In the genomic region with DNA sequence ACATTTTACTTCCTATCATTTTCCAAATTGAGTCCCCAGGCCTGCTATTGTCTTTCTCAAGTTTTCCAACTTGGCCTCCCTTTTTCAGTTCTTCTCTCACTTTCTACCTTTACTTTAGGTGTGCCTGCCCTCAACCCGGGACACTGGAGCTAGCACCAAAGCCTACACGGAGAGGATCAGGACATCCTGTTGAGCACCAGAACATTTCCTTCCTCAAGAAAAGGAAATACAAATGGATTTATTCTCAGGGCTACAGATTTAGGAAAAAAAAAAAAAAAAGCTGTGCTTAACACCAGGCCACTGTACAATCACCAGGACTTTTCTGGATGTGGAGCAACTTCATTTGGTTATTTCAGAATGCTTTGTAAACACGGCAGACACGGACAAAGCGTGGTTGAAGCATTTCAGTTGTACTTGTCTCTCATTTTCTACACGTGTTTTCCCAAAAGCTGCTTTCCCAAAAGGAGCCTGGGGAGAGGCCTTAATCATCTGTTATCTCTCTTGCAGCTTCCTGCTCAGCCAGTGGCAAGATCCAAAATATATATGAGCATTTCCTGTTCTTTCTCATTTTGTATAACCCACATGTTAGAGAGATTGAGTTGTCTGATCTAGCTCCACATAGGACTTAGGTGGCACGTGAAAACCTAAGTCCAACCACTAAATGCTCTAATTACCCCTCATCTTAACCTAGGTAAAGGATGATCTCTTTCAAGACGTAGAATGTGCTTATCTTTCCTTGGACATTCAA, we compare ENCODE assay signal across 24 cellular contexts. TPM values are rescaled to one million over a fixed set of nuclear protein-coding genes. Genes with fewer than 3 reads are reported as not detected.
DNase-seq lines count a peak whose midpoint lies in the region; ATAC-seq and TF ChIP-seq lines count a peak whose summit lies in the region.
"Had no signal": no experiment of that assay in that cellular context is flagged by ENCODE, and none has a peak within 500 bp of the region (broad histone marks: within the 10 kb centered on the region; RNA-seq: fewer than 3 reads in every experiment).

No MANE protein-coding gene starts in this region.

- H3K9me3 Mint-ChIP-seq in stimulated activated memory B cell treated with anti-CD40 and anti-IgM and Interleukin-4, amounts not matched to agents 10 μg/mL and 1 μg/mL and 100 μg/mL, for 72 hours: no peaks in the 10 kb centered on the region
- H3K9me3 Mint-ChIP-seq: activated T-cell treated with anti-CD3 and anti-CD28 coated beads, Interleukin-2, amount 50 U/mL, for 72 hours had no signal

- no peaks in the 10 kb centered on the region for H3K36me3 Mint-ChIP-seq in stimulated activated memory B cell treated with anti-CD40 and anti-IgM and Interleukin-4, amounts not matched to agents 10 μg/mL and 1 μg/mL and 100 μg/mL, for 72 hours
- H3K36me3 Mint-ChIP-seq: activated naive CD8-positive, alpha-beta T cell had no signal

- peaks cover 10% of the 10 kb centered on the region for H3K4me1 Mint-ChIP-seq in stimulated activated memory B cell treated with anti-CD40 and anti-IgM and Interleukin-4, amounts not matched to agents 10 μg/mL and 1 μg/mL and 100 μg/mL, for 72 hours

- H3K4me3 Mint-ChIP-seq in stimulated activated memory B cell treated with anti-CD40 and anti-IgM and Interleukin-4, amounts not matched to agents 10 μg/mL and 1 μg/mL and 100 μg/mL, for 72 hours: no peak overlapping the region
- H3K4me3 Mint-ChIP-seq: activated naive CD8-positive, alpha-beta T cell; activated T-cell treated with anti-CD3 and anti-CD28 coated beads, Interleukin-2, amount 50 U/mL, for 72 hours had no signal

- peak; percentile 32 for ATAC-seq in omental fat pad (ENCODE audit: low FRiP score)
- no peak for ATAC-seq in stimulated activated memory B cell treated with anti-CD40 and anti-IgM and Interleukin-4, amounts not matched to agents 10 μg/mL and 1 μg/mL and 100 μg/mL, for 72 hours
- ATAC-seq: activated CD4-positive, CD25-positive, alpha-beta regulatory T cell treated with anti-CD3 and anti-CD28 coated beads, Interleukin-2, amount 50 U/mL, for 24 hours; activated T-cell treated with anti-CD3 and anti-CD28 coated beads, Interleukin-2, amount 50 U/mL, for 72 hours; left lung; stimulated activated naive CD8-positive, alpha-beta T cell treated with anti-CD3 and anti-CD28 coated beads, Interleukin-15, Interleukin-2, amounts not matched to agents 100 U/mL and 50 U/mL, for 24 hours had no signal

- TF ChIP-seq CTCF in VCaP (conservative IDR thresholded peaks at IDR 0.05) (no peak), fibroblast of villous mesenchyme (IDR thresholded peaks at IDR 0.05; ENCODE audit: insufficient read depth, low read depth, low read length) (no peak), omental fat pad (IDR thresholded peaks at IDR 0.05) (no peak)

- H3K27ac Mint-ChIP-seq in stimulated activated memory B cell treated with anti-CD40 and anti-IgM and Interleukin-4, amounts not matched to agents 10 μg/mL and 1 μg/mL and 100 μg/mL, for 72 hours: no peak overlapping the region
- H3K27ac Mint-ChIP-seq: activated naive CD8-positive, alpha-beta T cell; activated T-cell treated with anti-CD3 and anti-CD28 coated beads, Interleukin-2, amount 50 U/mL, for 72 hours had no signal

- H3K27ac ChIP-seq in VCaP: peak overlapping the region; percentile 77
- H3K27ac ChIP-seq: SJSA1 had no signal

- H3K27me3 Mint-ChIP-seq in stimulated activated memory B cell treated with anti-CD40 and anti-IgM and Interleukin-4, amounts not matched to agents 10 μg/mL and 1 μg/mL and 100 μg/mL, for 72 hours: no peaks in the 10 kb centered on the region
- H3K27me3 Mint-ChIP-seq: activated naive CD8-positive, alpha-beta T cell had no signal

- DNase-seq in GM03348 (ENCODE audit: low spot score) (peak; percentile 15), fibroblast of villous mesenchyme (ENCODE audit: low read depth) (peak; percentile 50), omental fat pad (ENCODE audit: low spot score) (no peak), activated T-cell treated with anti-CD3 and anti-CD28 coated beads for 4 hours (no peak), NCI-H510A (lab: John Stamatoyannopoulos, UW) (no peak), NCI-H446 treated with DMSO at 0.1 percent for 48 hours (lab: John Stamatoyannopoulos, UW) (no peak)
- DNase-seq: activated T-cell treated with anti-CD3 and anti-CD28 coated beads, Interleukin-2, amount 50 U/mL, for 72 hours; AML-193; COR-L47; glutamatergic neuron; left lung; NCI-H748 treated with DMSO at 0.1 percent for 48 hours; occipital lobe; OCI-M1; sigmoid colon; stimulated activated naive CD8-positive, alpha-beta T cell treated with anti-CD3 and anti-CD28 coated beads, Interleukin-15, Interleukin-2, amounts not matched to agents 100 U/mL and 50 U/mL, for 24 hours; T1000; transverse colon had no signal

- H3K4me3 ChIP-seq in fibroblast of villous mesenchyme (ENCODE audit: low read depth, low read length): no peak overlapping the region
- H3K4me3 ChIP-seq: breast epithelium, left lung, sigmoid colon, SJSA1, transverse colon had no signal

RNA-seq across cellular contexts. Expression of a gene that starts 15.5 kb away (rescaled TPM):
- total RNA-seq in fibroblast of villous mesenchyme (55.1 and 82.5 TPM in 2 replicates), omental fat pad (100 to 1,000 TPM in 3 of 4 donors, 10 to 100 TPM in 1; 70.8 to 487 (median 228) TPM)

Comparison
In these comparisons a context has a peak if more than half of its experiments do, and no peak if none do; other contexts are left out.
1. DNase-seq: peak in GM03348 (single experiment) and fibroblast of villous mesenchyme (single experiment); none in omental fat pad (single experiment), activated T-cell treated with anti-CD3 and anti-CD28 coated beads for 4 hours (single experiment), NCI-H510A (single experiment) and NCI-H446 treated with DMSO at 0.1 percent for 48 hours (single experiment).